8 cellular contexts compared by ENCODE assay signal in the genomic region with DNA sequence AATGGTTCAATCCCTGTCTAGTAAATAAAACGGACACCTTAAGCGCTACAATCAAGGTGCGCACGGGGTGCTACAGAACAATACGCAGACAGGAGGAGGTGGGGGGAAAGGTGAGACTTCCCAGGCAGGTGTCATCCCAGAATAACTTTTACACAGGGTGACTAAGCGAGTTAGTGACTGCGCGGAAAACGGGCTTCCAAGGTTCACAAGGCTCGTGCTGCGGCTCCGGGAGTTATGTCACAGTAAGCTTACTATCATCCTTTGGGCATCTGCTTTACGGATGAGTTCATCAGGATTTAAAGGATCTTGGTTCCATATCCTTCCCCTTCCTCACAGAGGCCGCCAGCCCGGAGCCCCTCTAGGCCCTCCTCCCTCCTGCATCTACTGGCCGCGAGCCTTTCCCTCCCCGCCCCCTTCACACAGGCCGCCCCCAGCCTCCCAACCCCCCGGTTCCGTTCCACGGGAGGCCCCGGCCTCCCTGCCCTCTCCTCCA.
DNase-seq lines count a peak whose midpoint lies in the region; ATAC-seq lines count a peak whose summit lies in the region.

No MANE protein-coding gene starts in this region.

- H3K4me1 ChIP-seq in endocrine pancreas (ENCODE audit: control insufficient read depth, insufficient read depth, low read length) (peaks cover 8% of the 10 kb centered on the region), muscle layer of duodenum (ENCODE audit: control insufficient read depth in 1 of 2, insufficient read depth in 2 of 2, low read length in 2 of 2) (no peaks in the 10 kb centered on the region)

- H3K27me3 ChIP-seq in endocrine pancreas (ENCODE audit: control insufficient read depth, insufficient read depth, low read length) (no peaks in the 10 kb centered on the region), muscle layer of duodenum (ENCODE audit: low read depth, low read length) (no peaks in the 10 kb centered on the region)

- H3K36me3 ChIP-seq in endocrine pancreas (ENCODE audit: control insufficient read depth, insufficient read depth, low read length) (no peaks in the 10 kb centered on the region), muscle layer of duodenum (ENCODE audit: control insufficient read depth in 1 of 2, insufficient read depth in 2 of 2, low read length in 2 of 2) (peaks cover 0 to 7% of the 10 kb centered on the region in 2 donors)

- ATAC-seq in GM21381 (IDR thresholded peaks at IDR 0.05; ENCODE audit: unreplicated experiment) = peak; percentile 3
- ATAC-seq in GM21786 (IDR thresholded peaks at IDR 0.05; ENCODE audit: unreplicated experiment) = no peak

- peak overlapping the region; percentile 84 for H3K9ac ChIP-seq in endocrine pancreas (ENCODE audit: control insufficient read depth, insufficient read depth, low read length)

- H3K9me3 ChIP-seq in endocrine pancreas (ENCODE audit: control insufficient read depth, low read length) (no peaks in the 10 kb centered on the region), muscle layer of duodenum (ENCODE audit: control insufficient read depth in 1 of 2, low read length in 2 of 2) (peaks cover 0 to 2% of the 10 kb centered on the region in 2 donors)

- H3K27ac ChIP-seq in muscle layer of duodenum (ENCODE audit: low read length) = peak overlapping the region; percentile 99

- peak; percentile 78 for DNase-seq in DMS53 treated with DMSO at 0.1 percent for 48 hours (lab: John Stamatoyannopoulos, UW; ENCODE audit: unreplicated experiment)
- peak; percentile 32 for DNase-seq in HuH-7.5 (ENCODE audit: low spot score)
- peak; percentile 15 for DNase-seq in SKM-1 (lab: John Stamatoyannopoulos, UW; ENCODE audit: unreplicated experiment)
- DNase-seq in GM03348 (ENCODE audit: low spot score) = no peak

- peak overlapping the region; percentile 84 for H3K4me3 ChIP-seq in endocrine pancreas (ENCODE audit: control insufficient read depth, insufficient read depth, low read length)
- H3K4me3 ChIP-seq in muscle layer of duodenum (ENCODE audit: low read depth in 1 of 2, low read length in 2 of 2) = peak overlapping the region; percentile 60 to 82
